In the genomic region with DNA sequence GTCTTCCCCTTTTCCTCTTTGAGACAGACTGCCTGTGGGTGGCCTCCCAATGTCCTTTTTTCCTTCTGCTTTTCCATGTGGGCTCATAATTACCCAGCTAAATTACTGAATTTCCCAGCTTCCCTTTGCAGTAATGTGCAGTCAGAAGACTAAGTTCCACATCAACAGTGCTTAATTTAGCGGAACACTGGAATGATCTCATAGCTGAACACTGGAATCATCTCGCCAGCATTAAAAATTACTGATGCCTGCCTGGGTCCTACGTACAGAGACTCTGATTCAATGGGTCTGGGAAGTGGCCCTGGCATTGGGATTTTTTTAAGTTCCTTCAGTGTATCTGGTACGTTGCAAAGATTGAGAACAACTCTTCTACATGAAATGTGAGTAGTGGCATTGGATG, we compare ENCODE assay signal across 14 cellular contexts.
DNase-seq lines count a peak whose midpoint lies in the region; ATAC-seq and TF ChIP-seq lines count a peak whose summit lies in the region.
"Had no signal": no experiment of that assay in that cellular context is flagged by ENCODE, and none has a peak within 500 bp of the region (broad histone marks: within the 10 kb centered on the region; RNA-seq: fewer than 3 reads in every experiment).

No MANE protein-coding gene starts in this region.

- H3K4me3 ChIP-seq in kidney epithelial cell (ENCODE audit: low read depth, low read length) = peak overlapping the region; percentile 20
- H3K4me3 ChIP-seq in lower leg skin (ENCODE audit: low read depth, poor library complexity, severe bottlenecking) = no peak overlapping the region
- H3K4me3 ChIP-seq in heart left ventricle = no peak overlapping the region
- H3K4me3 ChIP-seq: BLaER1 treated with 17β-estradiol and CSF1 and Interleukin-3, amounts not matched to agents 10 nM and 100 nM had no signal

- TF ChIP-seq CTCF in kidney epithelial cell (IDR thresholded peaks at IDR 0.05; ENCODE audit: insufficient read depth, low read length, poor library complexity, severe bottlenecking) (no peak), lower leg skin (IDR thresholded peaks at IDR 0.05) (no peak), heart left ventricle (IDR thresholded peaks at IDR 0.05) (no peak)

- H3K4me1 ChIP-seq in heart left ventricle = no peaks in the 10 kb centered on the region
- H3K4me1 ChIP-seq: BLaER1 treated with 17β-estradiol and CSF1 and Interleukin-3, amounts not matched to agents 10 nM and 100 nM had no signal

- 77 to 86% methylated on average over 4 of the region's 4 CpGs for WGBS in lower leg skin, 2 donors
- WGBS in heart left ventricle, 4 donors = 61 to 73% (median 70%) methylated on average over 4 of the region's 4 CpGs

- intact Hi-C loops in lower leg skin (cut with DNase I; ENCODE audit: low total_unique reads) = no loop called here
- intact Hi-C loops in heart left ventricle (cut with DNase I) = no loop called here

- peaks cover 0 to 13% (median 5%) of the 10 kb centered on the region in 12 donors for H3K9me3 ChIP-seq in heart left ventricle

- H3K27me3 ChIP-seq in kidney epithelial cell (ENCODE audit: control insufficient read depth, insufficient read depth, low read length) (no peaks in the 10 kb centered on the region), heart left ventricle (no peaks in the 10 kb centered on the region)
- H3K27me3 ChIP-seq: BLaER1 treated with 17β-estradiol and CSF1 and Interleukin-3, amounts not matched to agents 10 nM and 100 nM had no signal

- DNase-seq in NCI-H2171 treated with DMSO at 0.1 percent for 48 hours (lab: John Stamatoyannopoulos, UW) (peak; percentile 16), NCI-H2171 (lab: John Stamatoyannopoulos, UW) (no peak), NCI-H446 (lab: John Stamatoyannopoulos, UW) (peak; percentile 51 to 67), kidney epithelial cell (ENCODE audit: low read depth) (peak; percentile 60), lower leg skin (ENCODE audit: low spot score in 2 of 2) (no peak), SK-N-DZ (ENCODE audit: low spot score) (no peak), heart left ventricle (no peak)
- DNase-seq: CD8-positive, alpha-beta memory T cell; NCI-H1048; NCI-H1436 treated with DMSO at 0.1 percent for 48 hours; NCI-H2081 treated with DMSO at 0.1 percent for 48 hours; RPMI8226 had no signal

- TF ChIP-seq POLR2A in lower leg skin (IDR thresholded peaks at IDR 0.05) (no peak), heart left ventricle (IDR thresholded peaks at IDR 0.05) (no peak)

- no peak for ATAC-seq in HG02610 (IDR thresholded peaks at IDR 0.05; ENCODE audit: unreplicated experiment)
- ATAC-seq in heart left ventricle = no peak

- H3K36me3 ChIP-seq in kidney epithelial cell (ENCODE audit: control insufficient read depth, insufficient read depth, low read length) = no peaks in the 10 kb centered on the region
- no peaks in the 10 kb centered on the region for H3K36me3 ChIP-seq in heart left ventricle
- H3K36me3 ChIP-seq: BLaER1 treated with 17β-estradiol and CSF1 and Interleukin-3, amounts not matched to agents 10 nM and 100 nM had no signal

- no peak overlapping the region for H3K27ac ChIP-seq in heart left ventricle
- H3K27ac ChIP-seq: BLaER1 treated with 17β-estradiol and CSF1 and Interleukin-3, amounts not matched to agents 10 nM and 100 nM had no signal

Comparison
In these comparisons a context has a peak if more than half of its experiments do, and no peak if none do; other contexts are left out.
1. DNase-seq: peak in NCI-H2171 treated with DMSO at 0.1 percent for 48 hours (single experiment), NCI-H446 (2 of 2) and kidney epithelial cell (single experiment); none in NCI-H2171 (single experiment), lower leg skin (0 of 2), SK-N-DZ (single experiment) and heart left ventricle (0 of 5).